In the genomic region with DNA sequence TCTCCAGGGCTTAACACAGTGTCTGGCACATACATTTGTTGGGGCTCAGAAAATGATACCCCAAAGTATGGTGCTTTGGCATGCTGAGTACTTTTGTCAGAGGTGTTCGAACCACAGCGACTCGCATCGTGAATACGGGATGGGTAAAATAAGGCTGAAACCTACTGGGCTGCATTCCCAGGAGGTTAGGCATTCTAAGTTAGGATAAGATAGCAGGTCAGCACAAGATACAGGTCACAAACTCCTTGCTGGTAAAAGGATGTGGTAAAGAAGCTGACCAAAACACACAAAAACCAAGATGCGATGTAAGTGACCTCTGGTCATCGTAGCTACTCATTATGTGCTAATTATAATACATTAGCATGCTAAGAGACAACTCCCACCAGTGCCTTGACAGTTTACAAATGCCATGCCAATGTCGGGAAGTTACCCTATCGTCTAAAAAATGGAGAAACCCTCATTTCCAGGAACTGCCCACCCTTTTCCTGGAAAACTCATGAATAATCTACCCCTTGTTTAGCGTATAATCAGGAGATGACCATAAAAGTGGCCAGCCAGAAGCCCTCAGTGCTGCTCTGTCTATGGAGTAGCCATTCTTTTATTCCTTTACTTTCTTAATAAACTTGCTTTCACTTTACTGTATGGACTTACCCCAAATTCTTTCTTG, we compare ENCODE assay signal across 19 cellular contexts. TPM values are rescaled to one million over a fixed set of nuclear protein-coding genes. Genes with fewer than 3 reads are reported as not detected.
DNase-seq lines count a peak whose midpoint lies in the region; ATAC-seq, FAIRE-seq and TF ChIP-seq lines count a peak whose summit lies in the region.
"Had no signal": no experiment of that assay in that cellular context is flagged by ENCODE, and none has a peak within 500 bp of the region (broad histone marks: within the 10 kb centered on the region; RNA-seq: fewer than 3 reads in every experiment).

No MANE protein-coding gene starts in this region.

- DNase-seq in activated naive CD8-positive, alpha-beta T cell treated with anti-CD3 and anti-CD28 coated beads for 36 hours = no peak
- DNase-seq in mesendoderm = peak; percentile 42
- no peak for DNase-seq in activated effector memory CD4-positive, alpha-beta T cell treated with Interleukin-2 at 50 U/mL for 16 hours
- DNase-seq in pancreas = no peak
- no peak for DNase-seq in NCI-H446 (lab: John Stamatoyannopoulos, UW)
- DNase-seq: CD4-positive, alpha-beta memory T cell; DMS153; GF-D8; KG1; NCI-H1417 treated with DMSO at 0.1 percent for 48 hours; NCI-H187 treated with DMSO at 0.1 percent for 48 hours; NCI-H226; NCI-H524 treated with DMSO at 0.1 percent for 48 hours; PC-9; SIG-M5 had no signal

- H2BK15ac ChIP-seq in mesendoderm (replicated peaks; ENCODE audit: low read depth) = no peak overlapping the region

- ATAC-seq in activated T-helper 17 cell treated with anti-CD3 and anti-CD28 coated beads, Interleukin-2, amount 50 U/mL, for 72 hours (replicated peaks) = no peak
- ATAC-seq in pancreas = no peak

- H3K27ac Mint-ChIP-seq in activated naive CD8-positive, alpha-beta T cell = peak overlapping the region; percentile 42
- H3K27ac Mint-ChIP-seq in activated naive CD8-positive, alpha-beta T cell treated with anti-CD3 and anti-CD28 coated beads for 36 hours = no peak overlapping the region
- H3K27ac Mint-ChIP-seq in activated T-helper 17 cell treated with anti-CD3 and anti-CD28 coated beads, Interleukin-2, amount 50 U/mL, for 72 hours = peak overlapping the region; percentile 46

- H3K4me1 ChIP-seq in mesendoderm (ENCODE audit: control insufficient read depth, low read depth, low read length) (peaks cover 5% of the 10 kb centered on the region), pancreas (no peaks in the 10 kb centered on the region)

- no peaks in the 10 kb centered on the region for H3K36me3 ChIP-seq in mesendoderm (ENCODE audit: control insufficient read depth, insufficient read depth, low read length)
- no peaks in the 10 kb centered on the region for H3K36me3 ChIP-seq in pancreas
- H3K36me3 ChIP-seq: BLaER1 had no signal

- H3K4ac ChIP-seq in mesendoderm (ENCODE audit: low read depth, low read length) = no peak overlapping the region

- no peak overlapping the region for H4K8ac ChIP-seq in mesendoderm (ENCODE audit: low read depth, low read length)

- H3K4me3 ChIP-seq in mesendoderm (ENCODE audit: low read length) (no peak overlapping the region), pancreas (no peak overlapping the region)
- H3K4me3 ChIP-seq: BLaER1, PC-9 had no signal

- TF ChIP-seq CTCF in pancreas (IDR thresholded peaks at IDR 0.05) = no peak

- no peak for FAIRE-seq in pancreas (lab: Jason Lieb, UNC)

- H3K9me3 ChIP-seq in pancreas = no peaks in the 10 kb centered on the region
- H3K9me3 ChIP-seq: BLaER1 had no signal

- no peaks in the 10 kb centered on the region for H3K79me1 ChIP-seq in mesendoderm (ENCODE audit: low read length)

- H3K36me3 Mint-ChIP-seq in activated naive CD8-positive, alpha-beta T cell = no peaks in the 10 kb centered on the region
- peaks cover 9% of the 10 kb centered on the region for H3K36me3 Mint-ChIP-seq in activated naive CD8-positive, alpha-beta T cell treated with anti-CD3 and anti-CD28 coated beads for 36 hours
- peaks cover 16% of the 10 kb centered on the region for H3K36me3 Mint-ChIP-seq in activated T-helper 17 cell treated with anti-CD3 and anti-CD28 coated beads, Interleukin-2, amount 50 U/mL, for 72 hours (ENCODE audit: low read depth)

- no peak overlapping the region for H2BK5ac ChIP-seq in mesendoderm (ENCODE audit: low read length)

- no peaks in the 10 kb centered on the region for H3K9me3 Mint-ChIP-seq in activated naive CD8-positive, alpha-beta T cell (ENCODE audit: low read depth)
- peaks cover 6% of the 10 kb centered on the region for H3K9me3 Mint-ChIP-seq in activated naive CD8-positive, alpha-beta T cell treated with anti-CD3 and anti-CD28 coated beads for 36 hours
- H3K9me3 Mint-ChIP-seq in activated T-helper 17 cell treated with anti-CD3 and anti-CD28 coated beads, Interleukin-2, amount 50 U/mL, for 72 hours = no peaks in the 10 kb centered on the region

- H3K56ac ChIP-seq in mesendoderm (ENCODE audit: low read length) = no peak overlapping the region

- no peak overlapping the region for H3K18ac ChIP-seq in mesendoderm (ENCODE audit: low read length)

- H3K27ac ChIP-seq in mesendoderm (ENCODE audit: low read depth, low read length) = no peak overlapping the region
- H3K27ac ChIP-seq in pancreas = no peak overlapping the region
- H3K27ac ChIP-seq: BLaER1, PC-9, RWPE1 had no signal

- H2AK5ac ChIP-seq in mesendoderm (ENCODE audit: low read length) = no peak overlapping the region

- H3K4me1 Mint-ChIP-seq in activated naive CD8-positive, alpha-beta T cell (ENCODE audit: low read depth) = peaks cover 33% of the 10 kb centered on the region
- peaks cover 38% of the 10 kb centered on the region for H3K4me1 Mint-ChIP-seq in activated naive CD8-positive, alpha-beta T cell treated with anti-CD3 and anti-CD28 coated beads for 36 hours
- peaks cover 20% of the 10 kb centered on the region for H3K4me1 Mint-ChIP-seq in activated T-helper 17 cell treated with anti-CD3 and anti-CD28 coated beads, Interleukin-2, amount 50 U/mL, for 72 hours

- H3K4me3 Mint-ChIP-seq in activated naive CD8-positive, alpha-beta T cell = no peak overlapping the region
- H3K4me3 Mint-ChIP-seq in activated naive CD8-positive, alpha-beta T cell treated with anti-CD3 and anti-CD28 coated beads for 36 hours = no peak overlapping the region
- no peak overlapping the region for H3K4me3 Mint-ChIP-seq in activated T-helper 17 cell treated with anti-CD3 and anti-CD28 coated beads, Interleukin-2, amount 50 U/mL, for 72 hours
- H3K4me3 Mint-ChIP-seq: CD4-positive, alpha-beta memory T cell had no signal

- no peak overlapping the region for H3K9ac ChIP-seq in mesendoderm (ENCODE audit: low read length)
- H3K9ac ChIP-seq: BLaER1 had no signal

- no peak overlapping the region for H2BK120ac ChIP-seq in mesendoderm (ENCODE audit: low read depth, low read length)

- peaks cover 12% of the 10 kb centered on the region for H3K79me2 ChIP-seq in mesendoderm (ENCODE audit: control insufficient read depth, insufficient read depth, low read length)

- H3K27me3 ChIP-seq in mesendoderm (ENCODE audit: insufficient read depth, low read length, poor library complexity) (no peaks in the 10 kb centered on the region), pancreas (no peaks in the 10 kb centered on the region)
- H3K27me3 ChIP-seq: BLaER1 had no signal

- H3K23ac ChIP-seq in mesendoderm (ENCODE audit: low read length) = no peak overlapping the region

- no CpG with 5 or more reads among the region's 10 CpGs for WGBS in mesendoderm (ENCODE audit: extremely low coverage, insufficient coverage, low lambda C conversion rate)
- WGBS in pancreas, 2 donors = 87 to 88% methylated on average over 10 of the region's 10 CpGs

- intact Hi-C loops in pancreas (cut with DNase I) = no loop called here

- H3K27me3 Mint-ChIP-seq in activated naive CD8-positive, alpha-beta T cell = no peaks in the 10 kb centered on the region
- peaks cover 4% of the 10 kb centered on the region for H3K27me3 Mint-ChIP-seq in activated naive CD8-positive, alpha-beta T cell treated with anti-CD3 and anti-CD28 coated beads for 36 hours
- H3K27me3 Mint-ChIP-seq in activated T-helper 17 cell treated with anti-CD3 and anti-CD28 coated beads, Interleukin-2, amount 50 U/mL, for 72 hours = no peaks in the 10 kb centered on the region
- H3K27me3 Mint-ChIP-seq: CD4-positive, alpha-beta memory T cell had no signal

- no peak overlapping the region for H4K5ac ChIP-seq in mesendoderm (ENCODE audit: low read length)

- no peak overlapping the region for H3K4me2 ChIP-seq in mesendoderm (ENCODE audit: low read length)
- H3K4me2 ChIP-seq: BLaER1, PC-9 had no signal

RNA-seq across cellular contexts. Expression of a gene that starts 3.3 kb away (rescaled TPM):
- total RNA-seq in activated naive CD8-positive, alpha-beta T cell treated with anti-CD3 and anti-CD28 coated beads for 36 hours = 10 to 100 TPM; 60.3 to 60.7 TPM
- total RNA-seq in activated T-helper 17 cell treated with anti-CD3 and anti-CD28 coated beads, Interleukin-2, amount 50 U/mL, for 72 hours = 10 to 100 TPM; 65.6 to 82.9 TPM
- polyA plus RNA-seq in mesendoderm (2013, experiment 1 of 2) = 29.6 TPM
- 31.3 TPM for polyA plus RNA-seq in mesendoderm (2013, experiment 2 of 2)
- total RNA-seq in pancreas = 10 to 100 TPM; 10.5 to 18.6 (median 14.9) TPM
- 1 to 10 TPM; 9.0 to 9.2 TPM for polyA plus RNA-seq in pancreas
